Comparison of ENCODE assay signal across 9 cellular contexts in genomic region chr15:31330111-31330785, GRCh38. TPM values are rescaled to one million over a fixed set of nuclear protein-coding genes. Genes with fewer than 3 reads are reported as not detected.
A peak's percentile ranks its signal among the peaks of the same experiment; 100 is the strongest.
DNase-seq lines count a peak whose midpoint lies in the region; ATAC-seq, FAIRE-seq and TF ChIP-seq lines count a peak whose summit lies in the region.
"Had no signal": no experiment of that assay in that cellular context is flagged by ENCODE, and none has a peak within 500 bp of the region (broad histone marks: within the 10 kb centered on the region; RNA-seq: fewer than 3 reads in every experiment).

No MANE protein-coding gene starts in this region.

- H3K27ac Mint-ChIP-seq in activated naive CD4-positive, alpha-beta T cell treated with anti-CD3 and anti-CD28 coated beads, Interleukin-2, amount 10 ng/mL, durations not matched to agents 7 days and 5 days = peak overlapping the region; percentile 93
- no peak overlapping the region for H3K27ac Mint-ChIP-seq in astrocyte (ENCODE audit: unreplicated experiment)

- H3K4me3 Mint-ChIP-seq in activated naive CD4-positive, alpha-beta T cell treated with anti-CD3 and anti-CD28 coated beads, Interleukin-2, amount 10 ng/mL, durations not matched to agents 7 days and 5 days = peak overlapping the region; percentile 89
- H3K4me3 Mint-ChIP-seq in astrocyte (ENCODE audit: unreplicated experiment) = peak overlapping the region; percentile 91

- WGBS in tibial nerve, 2 donors = 51 to 56% methylated on average over 10 of the region's 10 CpGs
- WGBS in lower leg skin, 2 donors = 38 to 39% methylated on average over 10 of the region's 10 CpGs

- no peak for TF ChIP-seq EP300 in tibial nerve (IDR thresholded peaks at IDR 0.05)

- peaks cover 63% of the 10 kb centered on the region for H4K20me1 ChIP-seq in astrocyte (ENCODE audit: insufficient read depth, low read length)

- peaks cover 6% of the 10 kb centered on the region for H3K4me1 ChIP-seq in astrocyte (ENCODE audit: insufficient read depth, low read length)
- peaks cover 0 to 69% (median 60%) of the 10 kb centered on the region in 4 donors for H3K4me1 ChIP-seq in tibial nerve

- H3K36me3 Mint-ChIP-seq in activated naive CD4-positive, alpha-beta T cell treated with anti-CD3 and anti-CD28 coated beads, Interleukin-2, amount 10 ng/mL, durations not matched to agents 7 days and 5 days = peaks cover 51% of the 10 kb centered on the region
- peaks cover 2% of the 10 kb centered on the region for H3K36me3 Mint-ChIP-seq in astrocyte (ENCODE audit: low read depth, unreplicated experiment)

- H3K27ac ChIP-seq in astrocyte (ENCODE audit: low read depth, low read length) (no peak overlapping the region), tibial nerve (peak overlapping the region in 3 of 4 donors; percentile 97 to 100 (median 99))

- H3K9me3 ChIP-seq in astrocyte (ENCODE audit: insufficient read depth, low read depth, low read length) (no peaks in the 10 kb centered on the region), tibial nerve (no peaks in the 10 kb centered on the region)

- TF ChIP-seq CTCF in astrocyte (IDR thresholded peaks at IDR 0.05; ENCODE audit: insufficient read depth, low read depth, low read length) (no peak), tibial nerve (IDR thresholded peaks at IDR 0.05) (no peak), lower leg skin (IDR thresholded peaks at IDR 0.05) (no peak)

- no peaks in the 10 kb centered on the region for H3K9me3 Mint-ChIP-seq in activated naive CD4-positive, alpha-beta T cell treated with anti-CD3 and anti-CD28 coated beads, Interleukin-2, amount 10 ng/mL, durations not matched to agents 7 days and 5 days
- H3K9me3 Mint-ChIP-seq in astrocyte (ENCODE audit: unreplicated experiment) = no peaks in the 10 kb centered on the region

- no peaks in the 10 kb centered on the region for H3K36me3 ChIP-seq in astrocyte (ENCODE audit: insufficient read depth, low read length)
- H3K36me3 ChIP-seq in tibial nerve = no peaks in the 10 kb centered on the region

- no peak overlapping the region for H3K4me3 ChIP-seq in astrocyte (ENCODE audit: insufficient read depth, low read depth, low read length)
- H3K4me3 ChIP-seq in tibial nerve = peak overlapping the region in 3 of 4 donors; percentile 76 to 97 (median 87)
- H3K4me3 ChIP-seq in lower leg skin (ENCODE audit: low read depth, poor library complexity, severe bottlenecking) = no peak overlapping the region

- intact Hi-C loops in lower leg skin (cut with DNase I; ENCODE audit: low total_unique reads) = no loop called here

- no peak for FAIRE-seq in astrocyte (lab: Jason Lieb, UNC)

- no peaks in the 10 kb centered on the region for H3K27me3 Mint-ChIP-seq in activated naive CD4-positive, alpha-beta T cell treated with anti-CD3 and anti-CD28 coated beads, Interleukin-2, amount 10 ng/mL, durations not matched to agents 7 days and 5 days
- no peaks in the 10 kb centered on the region for H3K27me3 Mint-ChIP-seq in astrocyte (ENCODE audit: low read depth, unreplicated experiment)

- CTCF ChIA-PET in activated naive CD4-positive, alpha-beta T cell treated with anti-CD3 and anti-CD28 coated beads, Interleukin-2, amount 10 ng/mL, durations not matched to agents 7 days and 5 days (lab: Charles Lee) = interaction anchor here (0.8 to 1.0 kb wide), 2 partner anchors 10 to 128 kb away, joined by 3 read pairs; no protein-coding TSS in a partner anchor

- no peak for DNase-seq in activated naive CD4-positive, alpha-beta T cell treated with anti-CD3 and anti-CD28 coated beads, Interleukin-2, amount 10 ng/mL, durations not matched to agents 7 days and 5 days
- no peak for DNase-seq in activated naive CD4-positive, alpha-beta T cell treated with anti-CD3 and anti-CD28 coated beads, Interleukin-2, amount 50 U/mL, for 16 hours
- DNase-seq in astrocyte (ENCODE audit: low read depth) (no peak), myocyte (ENCODE audit: low read depth) (peak; percentile 65), tibial nerve (ENCODE audit: low spot score in 2 of 2) (no peak), lower leg skin (ENCODE audit: low spot score in 2 of 2) (no peak), retina (no peak)
- DNase-seq: NCI-H1436 had no signal

- H3K27me3 ChIP-seq in astrocyte (ENCODE audit: insufficient read depth, low read length) = no peaks in the 10 kb centered on the region
- no peaks in the 10 kb centered on the region for H3K27me3 ChIP-seq in tibial nerve

- peaks cover 67% of the 10 kb centered on the region for H3K79me2 ChIP-seq in astrocyte (ENCODE audit: insufficient read depth, low read length)

- no peak for TF ChIP-seq POLR2A in tibial nerve (IDR thresholded peaks at IDR 0.05)
- TF ChIP-seq POLR2A in lower leg skin (IDR thresholded peaks at IDR 0.05) = no peak

- no peak for ATAC-seq in GM21423 (IDR thresholded peaks at IDR 0.05; ENCODE audit: unreplicated experiment)

- no peak overlapping the region for H3K9ac ChIP-seq in astrocyte (ENCODE audit: low read length)

- H3K4me2 ChIP-seq in astrocyte (ENCODE audit: low read length) = no peak overlapping the region

- peaks cover 64% of the 10 kb centered on the region for H3K4me1 Mint-ChIP-seq in activated naive CD4-positive, alpha-beta T cell treated with anti-CD3 and anti-CD28 coated beads, Interleukin-2, amount 10 ng/mL, durations not matched to agents 7 days and 5 days
- H3K4me1 Mint-ChIP-seq in astrocyte (ENCODE audit: low read depth, unreplicated experiment) = peaks cover 14% of the 10 kb centered on the region

- no peak overlapping the region for H2AFZ ChIP-seq in astrocyte (ENCODE audit: low read depth, low read length)

RNA-seq across cellular contexts. Expression of gene KLF13, which starts 3.6 kb away (rescaled TPM):
- total RNA-seq in astrocyte = 31.0 and 33.6 TPM in 2 replicates
- 51.9 and 61.2 TPM in 2 replicates for total RNA-seq in myocyte
- polyA plus RNA-seq in myocyte (2012) = 28.0 TPM
- total RNA-seq in tibial nerve = 10 to 100 TPM; 61.2 to 77.9 (median 75.1) TPM
- total RNA-seq in lower leg skin = 100 to 1,000 TPM in 2 of 4 donors, 10 to 100 TPM in 2; 50.8 to 151 (median 98.7) TPM

Comparison
In these comparisons a context has a peak if more than half of its experiments do, and no peak if none do; other contexts are left out.
1. H3K4me3 ChIP-seq: peak in tibial nerve (3 of 4); none in astrocyte (single experiment) and lower leg skin (single experiment).